In genomic region chr5:152649609-152650008, GRCh38 we compare ENCODE assay signal across 25 cellular contexts.
"Had no signal": no experiment of that assay in that cellular context is flagged by ENCODE, and none has a peak within 500 bp of the region (broad histone marks: within the 10 kb centered on the region; RNA-seq: fewer than 3 reads in every experiment).

No MANE protein-coding gene starts in this region.

- DNase-seq: colonic mucosa; dermis blood vessel endothelial cell; effector memory CD4-positive, alpha-beta T cell; esophagus squamous epithelium; foreskin melanocyte; glutamatergic neuron; heart right ventricle; hippocampal formation; left cardiac atrium; left lung; mammary epithelial cell; mesendoderm; midbrain; naive thymus-derived CD4-positive, alpha-beta T cell; right lobe of liver; small intestine; stimulated activated CD4-positive, alpha-beta T cell treated with anti-CD3 and anti-CD28 coated beads, Interleukin-15, amount 100 ng/mL, for 24 hours; stimulated activated CD4-positive, alpha-beta T cell treated with anti-CD3 and anti-CD28 coated beads, Interleukin-2, amount 100 ng/mL, for 48 hours; stimulated activated naive B cell treated with anti-CD40 and anti-IgM and Interleukin-4, amounts not matched to agents 10 μg/mL and 1 μg/mL and 100 μg/mL, for 72 hours; transverse colon; upper lobe of right lung; uterus had no signal

- H3K27ac ChIP-seq: colonic mucosa, esophagus squamous epithelium, heart right ventricle, left lung, neural progenitor cell, parathyroid adenoma, prostate gland, right lobe of liver, transverse colon, upper lobe of right lung, uterus had no signal

- H3K4me3 ChIP-seq: colonic mucosa, esophagus squamous epithelium, heart right ventricle, left lung, neural progenitor cell, prostate gland, right lobe of liver, transverse colon, upper lobe of right lung, uterus had no signal

- H3K4me1 ChIP-seq: colonic mucosa, heart right ventricle, left lung, parathyroid adenoma, prostate gland, right lobe of liver, transverse colon, upper lobe of right lung, uterus had no signal

- H3K9me3 ChIP-seq: colonic mucosa, esophagus squamous epithelium, heart right ventricle, left lung, prostate gland, right lobe of liver, transverse colon, upper lobe of right lung, uterus had no signal

- ATAC-seq: heart right ventricle; left cardiac atrium; left lung; naive thymus-derived CD4-positive, alpha-beta T cell; right lobe of liver; stimulated activated naive B cell treated with anti-CD40 and anti-IgM and Interleukin-4, amounts not matched to agents 10 μg/mL and 1 μg/mL and 100 μg/mL, for 72 hours; upper lobe of right lung had no signal

- H3K27me3 ChIP-seq: colonic mucosa, esophagus squamous epithelium, heart right ventricle, left lung, neural progenitor cell, right lobe of liver, transverse colon, upper lobe of right lung, uterus had no signal

- H3K36me3 ChIP-seq: colonic mucosa, esophagus squamous epithelium, heart right ventricle, left lung, neural progenitor cell, prostate gland, right lobe of liver, transverse colon, upper lobe of right lung, uterus had no signal
